Comparison of ENCODE assay signal across 8 cellular contexts in genomic region chr4:7042697-7043464, GRCh38. TPM values are rescaled to one million over a fixed set of nuclear protein-coding genes. Genes with fewer than 3 reads are reported as not detected.
A peak's percentile ranks its signal among the peaks of the same experiment; 100 is the strongest.
DNase-seq lines count a peak whose midpoint lies in the region; ATAC-seq and TF ChIP-seq lines count a peak whose summit lies in the region.

TADA2B (plus strand) TSS chr4:7043372; CDS start chr4:7043580, 208 bp downstream.

- 0 out of 2 replicates have a peak, but pooled peaks cover 16% of the 10 kb centered on the region for H3K4me1 ChIP-seq in PC-9 (replicated peaks; ENCODE audit: insufficient read depth)
- H3K4me1 ChIP-seq in esophagus (ENCODE audit: control insufficient read depth in 2 of 2, insufficient read depth in 2 of 2, low read length in 1 of 2): peaks cover 17 to 23% of the 10 kb centered on the region in 2 donors
- peaks cover 40% of the 10 kb centered on the region for H3K4me1 ChIP-seq in mucosa of stomach (ENCODE audit: control insufficient read depth, insufficient read depth, low read length)

- intact Hi-C loops in PC-9 (cut with micrococcal nuclease; ENCODE audit: unreplicated experiment): loop anchor here (1.0 to 2.0 kb wide), 3 partner anchors 25 to 134 kb away; partner anchors contain the start of genes GRPEL1 and TBC1D14

- H3K9me3 ChIP-seq in PC-9 (ENCODE audit: insufficient read depth, low read depth) (no peaks in the 10 kb centered on the region), esophagus (ENCODE audit: control insufficient read depth in 2 of 2, insufficient read depth in 1 of 2, low read depth in 1 of 2, low read length in 1 of 2) (no peaks in the 10 kb centered on the region), mucosa of stomach (ENCODE audit: control insufficient read depth, low read length) (no peaks in the 10 kb centered on the region)

- BruUV-seq in PC-9 (replicated peaks; lab: Mats Ljungman, UMichigan): no TSS peak

- POLR2A ChIA-PET in PC-9 (lab: Charles Lee; ENCODE audit: unreplicated experiment): interaction anchor here (0.6 to 0.7 kb wide), 4 partner anchors 169 to 402 kb away, joined by 3 to 5 read pairs (median 4); no protein-coding TSS in a partner anchor

- no peaks in the 10 kb centered on the region for H3K9me3 Mint-ChIP-seq in activated T-cell treated with anti-CD3 and anti-CD28 coated beads, Interleukin-2, amount 50 U/mL, for 24 hours

- 0 out of 2 replicates have a peak, but pooled peaks cover 4% of the 10 kb centered on the region for H4K20me1 ChIP-seq in PC-9 (ENCODE audit: insufficient read depth)

- H3K27me3 ChIP-seq in PC-9 (ENCODE audit: insufficient read depth, low read depth) (no peaks in the 10 kb centered on the region), esophagus (ENCODE audit: control insufficient read depth in 1 of 2, insufficient read depth in 2 of 2, low read length in 2 of 2) (no peaks in the 10 kb centered on the region), mucosa of stomach (ENCODE audit: control insufficient read depth, insufficient read depth, low read length) (no peaks in the 10 kb centered on the region)

- H3K36me3 ChIP-seq in PC-9 (ENCODE audit: low read depth) (no peaks in the 10 kb centered on the region), esophagus (ENCODE audit: control insufficient read depth in 2 of 2, insufficient read depth in 2 of 2, low read length in 1 of 2) (no peaks in the 10 kb centered on the region), mucosa of stomach (ENCODE audit: control insufficient read depth, insufficient read depth, low read length) (no peaks in the 10 kb centered on the region)

- peak; percentile 98 for DNase-seq in DMS53 treated with DMSO at 0.1 percent for 48 hours (lab: John Stamatoyannopoulos, UW; ENCODE audit: unreplicated experiment)
- DNase-seq in KBM-7: peak; percentile 98
- peak; percentile 87 to 98 for DNase-seq in PC-9
- DNase-seq in activated T-cell treated with anti-CD3 and anti-CD28 coated beads, Interleukin-2, amount 50 U/mL, for 24 hours: peak; percentile 97
- DNase-seq in stimulated activated CD8-positive, alpha-beta memory T cell treated with anti-CD3 and anti-CD28 coated beads, Interleukin-7, amount 100 ng/mL, for 1 hour (ENCODE audit: low read depth in 2 of 2): peak; percentile 69 to 85

- peaks cover 30% of the 10 kb centered on the region for H3K79me2 ChIP-seq in PC-9 (ENCODE audit: low read depth)

- H3K4me2 ChIP-seq in PC-9: peak within 1 kb of the TSS; percentile 95

- H3K27ac ChIP-seq in PC-9 (no peak within 1 kb of the TSS), esophagus (ENCODE audit: low read depth in 2 of 2, low read length in 1 of 2) (peak within 1 kb of the TSS; percentile 94 to 97)

- H3K9ac ChIP-seq in mucosa of stomach (ENCODE audit: low read length): peak within 1 kb of the TSS; percentile 89

- no peak for TF ChIP-seq CTCF in PC-9 (conservative IDR thresholded peaks at IDR 0.05)

- ATAC-seq in GM21717 (IDR thresholded peaks at IDR 0.05; ENCODE audit: unreplicated experiment): peak; percentile 72

- WGBS in esophagus, 2 donors: 0% methylated on average over 80 to 106 of the region's 106 CpGs

- no peaks in the 10 kb centered on the region for H3K27me3 Mint-ChIP-seq in activated T-cell treated with anti-CD3 and anti-CD28 coated beads, Interleukin-2, amount 50 U/mL, for 24 hours

- H3K4me3 ChIP-seq in PC-9: peak within 1 kb of the TSS; percentile 86
- peak within 1 kb of the TSS; percentile 69 to 98 for H3K4me3 ChIP-seq in esophagus (ENCODE audit: low read depth in 1 of 2, low read length in 2 of 2)
- H3K4me3 ChIP-seq in mucosa of stomach (ENCODE audit: low read length): peak within 1 kb of the TSS; percentile 56

- H2AFZ ChIP-seq in PC-9: peak within 1 kb of the TSS; percentile 91

- H3K9me2 ChIP-seq in PC-9 (ENCODE audit: insufficient read depth): no peaks in the 10 kb centered on the region

- H3K4me3 Mint-ChIP-seq in activated T-cell treated with anti-CD3 and anti-CD28 coated beads, Interleukin-2, amount 50 U/mL, for 24 hours: peak within 1 kb of the TSS; percentile 89

- in situ Hi-C loops in KBM-7 (cut with MboI; ENCODE audit: low pct_unique_long_range_greater_than_20kb, low sequenced_read_pairs): no loop called here

- peaks cover 52% of the 10 kb centered on the region for H3K4me1 Mint-ChIP-seq in activated T-cell treated with anti-CD3 and anti-CD28 coated beads, Interleukin-2, amount 50 U/mL, for 24 hours (ENCODE audit: low read depth)

- peaks cover 23% of the 10 kb centered on the region for H3K36me3 Mint-ChIP-seq in activated T-cell treated with anti-CD3 and anti-CD28 coated beads, Interleukin-2, amount 50 U/mL, for 24 hours (ENCODE audit: low read depth)

- CTCF ChIA-PET in PC-9 (lab: Charles Lee): interaction anchor here (0.6 to 1.5 kb wide), 11 partner anchors 8 to 604 kb away, joined by 3 to 11 read pairs (median 3); no protein-coding TSS in a partner anchor

- H3K27ac Mint-ChIP-seq in activated T-cell treated with anti-CD3 and anti-CD28 coated beads, Interleukin-2, amount 50 U/mL, for 24 hours: peak within 1 kb of the TSS; percentile 87

- no peaks in the 10 kb centered on the region for H3F3A ChIP-seq in PC-9 (ENCODE audit: insufficient read depth, low read depth)

RNA-seq across cellular contexts. Expression of gene TADA2B, which starts in this region (rescaled TPM):
- 9.5 and 9.6 TPM in 2 replicates for total RNA-seq in PC-9 (2021)
- 1 to 10 TPM; 8.4 to 8.5 TPM for polyA plus RNA-seq in esophagus
